In genomic region chr9:129484325-129485000, GRCh38 we compare ENCODE assay signal across 9 cellular contexts.
DNase-seq lines count a peak whose midpoint lies in the region; FAIRE-seq and TF ChIP-seq lines count a peak whose summit lies in the region.
"Had no signal": no experiment of that assay in that cellular context is flagged by ENCODE, and none has a peak within 500 bp of the region (broad histone marks: within the 10 kb centered on the region; RNA-seq: fewer than 3 reads in every experiment).

No MANE protein-coding gene starts in this region.

- no peaks in the 10 kb centered on the region for H4K20me1 ChIP-seq in endothelial cell of umbilical vein (replicated peaks; ENCODE audit: control insufficient read depth, extremely low read depth, insufficient read depth, low read length)

- no peaks in the 10 kb centered on the region for H3K27me3 ChIP-seq in A673 (replicated peaks; ENCODE audit: insufficient read depth, low read depth, low read length, poor library complexity)
- no peaks in the 10 kb centered on the region for H3K27me3 ChIP-seq in endothelial cell of umbilical vein (ENCODE audit: control insufficient read depth in 2 of 2, insufficient read depth in 2 of 2, low read length in 2 of 2)

- DNase-seq in A673 (ENCODE audit: low spot score) (no peak), RCC 7860 (ENCODE audit: low spot score) (peak; percentile 36), endothelial cell of umbilical vein (ENCODE audit: low read depth, low spot score) (no peak), osteocyte (ENCODE audit: extremely low spot score, unreplicated experiment) (no peak), Ammon's horn (ENCODE audit: low spot score) (no peak), D341Med (ENCODE audit: low spot score) (no peak), hypothalamus (lab: John Stamatoyannopoulos, UW) (no peak)
- no peak for DNase-seq in activated CD4-positive, alpha-beta T cell treated with anti-CD3 and anti-CD28 coated beads for 48 hours

- no peak overlapping the region for H3K4me3 Mint-ChIP-seq in osteocyte (ENCODE audit: unreplicated experiment)

- BruUV-seq in A673 (replicated peaks; lab: Mats Ljungman, UMichigan) (no TSS peak), endothelial cell of umbilical vein (replicated peaks; lab: Mats Ljungman, UMichigan) (no TSS peak)

- no peaks in the 10 kb centered on the region for H3K9me1 ChIP-seq in endothelial cell of umbilical vein (replicated peaks; ENCODE audit: control insufficient read depth, extremely low read depth, insufficient read depth, low read length)

- CTCF ChIA-PET in A673 (lab: Charles Lee) = no interaction called here
- CTCF ChIA-PET in endothelial cell of umbilical vein (lab: Charles Lee) = interaction anchor here (0.8 to 3.1 kb wide), 9 partner anchors 12 to 353 kb away, joined by 3 to 28 read pairs (median 6); no protein-coding TSS in a partner anchor

- H3K27me3 Mint-ChIP-seq in osteocyte (ENCODE audit: unreplicated experiment) = no peaks in the 10 kb centered on the region

- H3K4me3 ChIP-seq in A673 (ENCODE audit: low read depth, low read length, poor library complexity, severe bottlenecking) (no peak overlapping the region), endothelial cell of umbilical vein (replicated peaks in 1 of 3; ENCODE audit: insufficient read depth in 1 of 3, low read depth in 1 of 3, low read length in 3 of 3) (no peak overlapping the region)

- peak overlapping the region; percentile 96 for H3K27ac ChIP-seq in A673 (ENCODE audit: low read depth, low read length, poor library complexity, severe bottlenecking)
- no peak overlapping the region for H3K27ac ChIP-seq in endothelial cell of umbilical vein (ENCODE audit: insufficient read depth, low read depth, low read length)
- H3K27ac ChIP-seq: SJCRH30 had no signal

- H3K4me1 Mint-ChIP-seq in osteocyte (ENCODE audit: unreplicated experiment) = peaks cover 89% of the 10 kb centered on the region

- H3K36me3 ChIP-seq in A673 (ENCODE audit: insufficient read depth, low read length, poor library complexity, severe bottlenecking) (no peaks in the 10 kb centered on the region), endothelial cell of umbilical vein (ENCODE audit: control insufficient read depth in 2 of 2, extremely low read depth in 1 of 2, insufficient read depth in 2 of 2, low read length in 2 of 2) (no peaks in the 10 kb centered on the region)
- H3K36me3 ChIP-seq: SJCRH30 had no signal

- intact Hi-C loops in A673 (cut with micrococcal nuclease; ENCODE audit: unreplicated experiment) = loop anchor here (5.0 kb wide), 1 partner anchor 147 kb away; no protein-coding TSS in a partner anchor
- intact Hi-C loops in endothelial cell of umbilical vein (cut with micrococcal nuclease) = no loop called here

- H2AFZ ChIP-seq in endothelial cell of umbilical vein (ENCODE audit: low read depth, low read length) = no peak overlapping the region

- TF ChIP-seq POLR2A in endothelial cell of umbilical vein (IDR thresholded peaks at IDR 0.05; ENCODE audit: low read depth, low read length) = no peak

- H3K9me3 ChIP-seq in A673 (ENCODE audit: low read depth, low read length, poor library complexity, severe bottlenecking) (no peaks in the 10 kb centered on the region), endothelial cell of umbilical vein (replicated peaks; ENCODE audit: control insufficient read depth, insufficient read depth, low read length) (no peaks in the 10 kb centered on the region)
- H3K9me3 ChIP-seq: SJCRH30 had no signal

- dilution Hi-C loops in endothelial cell of umbilical vein (cut with MboI; ENCODE audit: extremely low pct_ligation_motif_present, low sequenced_read_pairs) = no loop called here

- POLR2A ChIA-PET in A673 (lab: Charles Lee; ENCODE audit: low non-redundant PET) = no interaction called here
- POLR2A ChIA-PET in endothelial cell of umbilical vein (lab: Charles Lee) = interaction anchor here (1.6 to 2.1 kb wide), 2 partner anchors 12 to 306 kb away, joined by 7 to 8 read pairs; partner anchors contain the start of gene IER5L

- H3K4me1 ChIP-seq in A673 (ENCODE audit: insufficient read depth, low read length, poor library complexity, severe bottlenecking) (peaks cover 59% of the 10 kb centered on the region), endothelial cell of umbilical vein (ENCODE audit: control insufficient read depth, extremely low read depth, insufficient read depth, low read length) (peaks cover 41% of the 10 kb centered on the region)

- H3K9me3 Mint-ChIP-seq in osteocyte (ENCODE audit: unreplicated experiment) = no peaks in the 10 kb centered on the region

- TF ChIP-seq CTCF in A673 (conservative IDR thresholded peaks at IDR 0.05; ENCODE audit: low read depth, low read length) (no peak), endothelial cell of umbilical vein (IDR thresholded peaks at IDR 0.05; ENCODE audit: extremely low read depth in 1 of 2, insufficient read depth in 1 of 2, low read depth in 1 of 2, low read length in 2 of 2) (no peak), osteocyte (IDR thresholded peaks at IDR 0.05) (no peak)

- H3K4me2 ChIP-seq in endothelial cell of umbilical vein (ENCODE audit: insufficient read depth, low read length) = no peak overlapping the region

- H3K36me3 Mint-ChIP-seq in osteocyte (ENCODE audit: unreplicated experiment) = no peaks in the 10 kb centered on the region

- peak overlapping the region; percentile 84 for H3K9ac ChIP-seq in endothelial cell of umbilical vein (replicated peaks; ENCODE audit: extremely low read depth, insufficient read depth, low read length)

- no peaks in the 10 kb centered on the region for H3K79me2 ChIP-seq in endothelial cell of umbilical vein (ENCODE audit: control insufficient read depth, insufficient read depth, low read length)

- FAIRE-seq in RCC 7860 (lab: Jason Lieb, UNC) (peak; percentile 44), endothelial cell of umbilical vein (lab: Jason Lieb, UNC) (no peak)

- H3K27ac Mint-ChIP-seq in osteocyte (ENCODE audit: unreplicated experiment) = peak overlapping the region; percentile 97

TF ChIP-seq in endothelial cell of umbilical vein, 7 proteins besides CTCF, POLR2A, EP300 and RAD21:
- no peak for TF ChIP-seq FOS (IDR thresholded peaks at IDR 0.05; ENCODE audit: borderline replicate concordance, insufficient read depth, low read length)
- no peak for TF ChIP-seq MAX (IDR thresholded peaks at IDR 0.05; ENCODE audit: insufficient read depth, insufficient read length)
- TF ChIP-seq MYC (IDR thresholded peaks at IDR 0.05; ENCODE audit: low read depth, low read length) = no peak
- no peak for TF ChIP-seq POLR2AphosphoS5 (IDR thresholded peaks at IDR 0.05; ENCODE audit: insufficient read depth, low read depth, low read length)
- TF ChIP-seq JUN (IDR thresholded peaks at IDR 0.05; ENCODE audit: borderline replicate concordance, insufficient read depth, insufficient read length, low read depth) = no peak
- no peak for TF ChIP-seq EZH2 (IDR thresholded peaks at IDR 0.05; ENCODE audit: borderline replicate concordance, low read depth, low read length, severe bottlenecking)
- no peak for TF ChIP-seq GATA2 (IDR thresholded peaks at IDR 0.05; ENCODE audit: insufficient read depth, insufficient read length, low read depth, low read length)
